In genomic region chr19:58519087-58519354, GRCh38 we compare ENCODE assay signal across 1 cellular context.
TF ChIP-seq lines count a peak whose summit lies in the region.

No MANE protein-coding gene starts in this region.

TF ChIP-seq in IMR-90, 13 proteins besides CTCF, POLR2A, EP300 and RAD21 (continued from another document):
- TF ChIP-seq, protein P1, sequence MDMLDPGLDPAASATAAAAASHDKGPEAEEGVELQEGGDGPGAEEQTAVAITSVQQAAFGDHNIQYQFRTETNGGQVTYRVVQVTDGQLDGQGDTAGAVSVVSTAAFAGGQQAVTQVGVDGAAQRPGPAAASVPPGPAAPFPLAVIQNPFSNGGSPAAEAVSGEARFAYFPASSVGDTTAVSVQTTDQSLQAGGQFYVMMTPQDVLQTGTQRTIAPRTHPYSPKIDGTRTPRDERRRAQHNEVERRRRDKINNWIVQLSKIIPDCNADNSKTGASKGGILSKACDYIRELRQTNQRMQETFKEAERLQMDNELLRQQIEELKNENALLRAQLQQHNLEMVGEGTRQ (IDR thresholded peaks at IDR 0.05; ENCODE audit: low read depth, low read length): no peak
- TF ChIP-seq RFX5 (IDR thresholded peaks at IDR 0.05; ENCODE audit: low read depth, low read length) (no peak), SMC3 (IDR thresholded peaks at IDR 0.05; ENCODE audit: low read depth, low read length) (peak; percentile 54), MAZ (IDR thresholded peaks at IDR 0.05; ENCODE audit: borderline replicate concordance, low read depth, low read length) (peak; percentile 14; the same call in 1 of the 2 replicates), CEBPB (IDR thresholded peaks at IDR 0.05; ENCODE audit: low read depth, low read length) (no peak), CHD1 (IDR thresholded peaks at IDR 0.05; ENCODE audit: low read depth, low read length) (no peak)
